ENCODE assay signal across 1 cellular context in the genomic region with DNA sequence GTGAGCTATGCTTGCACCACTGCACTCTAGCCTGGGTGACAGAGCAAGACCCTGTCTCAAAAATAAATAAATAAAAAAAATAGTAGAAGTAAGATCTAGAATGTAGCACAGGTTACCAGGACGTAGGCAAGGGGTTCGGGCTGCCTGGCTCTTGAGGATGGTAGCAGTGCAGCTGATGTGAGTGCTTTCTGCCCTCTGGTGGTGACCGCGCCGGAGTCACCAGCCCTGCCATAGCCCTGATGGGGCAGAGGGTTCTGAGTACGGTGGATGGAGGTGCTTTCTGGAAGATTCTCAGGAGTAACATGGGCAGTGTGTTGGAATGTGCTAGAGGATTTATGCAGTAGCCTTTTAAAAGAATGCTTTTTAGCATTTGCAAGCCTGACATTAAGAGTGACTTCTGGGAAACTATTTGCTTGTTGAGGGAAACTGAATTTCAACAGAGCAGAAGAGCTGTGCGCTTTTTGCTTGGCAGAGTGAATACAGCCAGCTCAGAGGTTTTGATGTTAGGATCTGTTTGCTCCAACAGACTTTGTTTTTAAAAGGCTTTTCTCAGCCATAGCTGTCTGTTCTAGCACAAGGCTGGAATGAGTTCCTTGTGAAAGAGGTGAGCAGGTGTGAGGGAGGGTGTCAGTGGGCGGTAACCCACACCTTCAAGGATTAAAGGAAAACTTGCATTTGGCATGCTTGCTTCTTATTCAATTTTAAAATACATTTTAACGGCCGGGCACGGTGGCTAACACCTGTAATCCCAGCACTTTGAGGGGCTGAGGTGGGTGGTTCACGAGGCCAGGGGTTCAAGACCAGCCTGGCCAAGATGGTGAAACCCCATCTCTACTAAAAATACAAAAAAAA.
TF ChIP-seq lines count a peak whose summit lies in the region.

No MANE protein-coding gene starts in this region.

TF ChIP-seq in HepG2, 621 proteins besides CTCF, POLR2A, EP300 and RAD21 (continued from another document and continues in another):
- TF ChIP-seq ZNF331 (CRISPR knock-in tag; IDR thresholded peaks at IDR 0.05) (no peak), CSRNP1 (CRISPR knock-in tag; IDR thresholded peaks at IDR 0.05) (no peak), ZNF670 (CRISPR knock-in tag; IDR thresholded peaks at IDR 0.05; ENCODE audit: borderline replicate concordance) (no peak), ZNF788 (CRISPR knock-in tag; IDR thresholded peaks at IDR 0.05; ENCODE audit: borderline replicate concordance) (no peak; the same call in 1 of the 2 replicates), TEAD3 (CRISPR knock-in tag; optimal IDR thresholded peaks at IDR 0.05; ENCODE audit: borderline replicate concordance) (peak; percentile 63), ZNF138 (CRISPR knock-in tag; IDR thresholded peaks at IDR 0.05; ENCODE audit: low read depth) (no peak), NR2F6 (IDR thresholded peaks at IDR 0.05) (no peak), NR2F6 (CRISPR knock-in tag; IDR thresholded peaks at IDR 0.05) (no peak), ZNF703 (CRISPR knock-in tag; IDR thresholded peaks at IDR 0.05; ENCODE audit: borderline replicate concordance) (no peak), TGIF2 (CRISPR knock-in tag; IDR thresholded peaks at IDR 0.05) (0 out of 2 replicates have a peak, but pooled peaks have one; percentile 32), KLF16 (CRISPR knock-in tag; IDR thresholded peaks at IDR 0.05) (no peak), HBP1 (CRISPR knock-in tag; IDR thresholded peaks at IDR 0.05; ENCODE audit: low read depth) (peak; percentile 29; the same call in 1 of the 2 replicates), ZNF644 (CRISPR knock-in tag; IDR thresholded peaks at IDR 0.05; ENCODE audit: low read depth) (no peak), EHMT2 (IDR thresholded peaks at IDR 0.05; ENCODE audit: borderline replicate concordance, low read depth, low read length) (no peak), KLF6 (CRISPR knock-in tag; IDR thresholded peaks at IDR 0.05) (0 out of 2 replicates have a peak, but pooled peaks have one; percentile 46), GABPA (IDR thresholded peaks at IDR 0.05; ENCODE audit: low read depth, low read length) (no peak), GABPA (CRISPR knock-in tag; IDR thresholded peaks at IDR 0.05; ENCODE audit: low read depth) (no peak), KLF11 (CRISPR knock-in tag; IDR thresholded peaks at IDR 0.05) (no peak), HDAC2 (CRISPR knock-in tag; IDR thresholded peaks at IDR 0.05) (peak; percentile 60; the same call in 1 of the 2 replicates), ZNF230 (CRISPR knock-in tag; IDR thresholded peaks at IDR 0.05) (no peak), ZNF768 (CRISPR knock-in tag; IDR thresholded peaks at IDR 0.05) (peak; percentile 50), HNRNPL (IDR thresholded peaks at IDR 0.05; ENCODE audit: low read depth, low read length) (0 out of 2 replicates have a peak, but pooled peaks have one; percentile 32), ZNF543 (CRISPR knock-in tag; IDR thresholded peaks at IDR 0.05) (no peak), ERF (CRISPR knock-in tag; IDR thresholded peaks at IDR 0.05) (0 out of 2 replicates have a peak, but pooled peaks have one; percentile 33), ZKSCAN8 (CRISPR knock-in tag; IDR thresholded peaks at IDR 0.05; ENCODE audit: borderline replicate concordance) (peak; percentile 61; the same call in 1 of the 2 replicates), STAG1 (CRISPR knock-in tag; IDR thresholded peaks at IDR 0.05) (peak; percentile 96), SIN3A (IDR thresholded peaks at IDR 0.05; ENCODE audit: borderline replicate concordance, low read depth, low read length) (no peak), ZNF446 (CRISPR knock-in tag; IDR thresholded peaks at IDR 0.05) (no peak), ZNF260 (CRISPR knock-in tag; IDR thresholded peaks at IDR 0.05; ENCODE audit: borderline replicate concordance, low read depth) (no peak), ZKSCAN5 (CRISPR knock-in tag; IDR thresholded peaks at IDR 0.05) (no peak), CCAR2 (optimal IDR thresholded peaks at IDR 0.05; ENCODE audit: low read depth, low read length) (no peak), PATZ1 (CRISPR knock-in tag; IDR thresholded peaks at IDR 0.05) (0 out of 2 replicates have a peak, but pooled peaks have one; percentile 22), ZNF207 (IDR thresholded peaks at IDR 0.05; ENCODE audit: borderline replicate concordance) (no peak), ETV5 (CRISPR knock-in tag; IDR thresholded peaks at IDR 0.05; ENCODE audit: borderline replicate concordance) (0 out of 2 replicates have a peak, but pooled peaks have one; percentile 14), ZBTB8A (CRISPR knock-in tag; IDR thresholded peaks at IDR 0.05; ENCODE audit: borderline replicate concordance, low read depth) (no peak), HOXA7 (CRISPR knock-in tag; IDR thresholded peaks at IDR 0.05) (no peak), MAX (IDR thresholded peaks at IDR 0.05) (peak; percentile 24; the same call in 1 of the 2 replicates), SP4 (CRISPR knock-in tag; IDR thresholded peaks at IDR 0.05) (no peak), MBNL3 (CRISPR knock-in tag; conservative IDR thresholded peaks at IDR 0.05) (no peak), ZFY (CRISPR knock-in tag; IDR thresholded peaks at IDR 0.05) (no peak), RCOR2 (CRISPR knock-in tag; IDR thresholded peaks at IDR 0.05) (no peak), POGK (CRISPR knock-in tag; conservative IDR thresholded peaks at IDR 0.05) (0 out of 2 replicates have a peak, but pooled peaks have one; percentile 42), HMGXB3 (CRISPR knock-in tag; IDR thresholded peaks at IDR 0.05; ENCODE audit: borderline replicate concordance) (no peak), PCBP1 (IDR thresholded peaks at IDR 0.05; ENCODE audit: borderline replicate concordance, low read depth, low read length) (no peak), ZMAT3 (CRISPR knock-in tag; conservative IDR thresholded peaks at IDR 0.05) (0 out of 2 replicates have a peak, but pooled peaks have one; percentile 61)
- TF ChIP-seq, protein P1, sequence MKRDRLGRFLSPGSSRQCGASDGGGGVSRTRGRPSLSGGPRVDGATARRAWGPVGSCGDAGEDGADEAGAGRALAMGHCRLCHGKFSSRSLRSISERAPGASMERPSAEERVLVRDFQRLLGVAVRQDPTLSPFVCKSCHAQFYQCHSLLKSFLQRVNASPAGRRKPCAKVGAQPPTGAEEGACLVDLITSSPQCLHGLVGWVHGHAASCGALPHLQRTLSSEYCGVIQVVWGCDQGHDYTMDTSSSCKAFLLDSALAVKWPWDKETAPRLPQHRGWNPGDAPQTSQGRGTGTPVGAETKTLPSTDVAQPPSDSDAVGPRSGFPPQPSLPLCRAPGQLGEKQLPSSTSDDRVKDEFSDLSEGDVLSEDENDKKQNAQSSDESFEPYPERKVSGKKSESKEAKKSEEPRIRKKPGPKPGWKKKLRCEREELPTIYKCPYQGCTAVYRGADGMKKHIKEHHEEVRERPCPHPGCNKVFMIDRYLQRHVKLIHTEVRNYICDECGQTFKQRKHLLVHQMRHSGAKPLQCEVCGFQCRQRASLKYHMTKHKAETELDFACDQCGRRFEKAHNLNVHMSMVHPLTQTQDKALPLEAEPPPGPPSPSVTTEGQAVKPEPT (CRISPR knock-in tag; IDR thresholded peaks at IDR 0.05; ENCODE audit: low read depth), result no peak
- TF ChIP-seq, protein P2, sequence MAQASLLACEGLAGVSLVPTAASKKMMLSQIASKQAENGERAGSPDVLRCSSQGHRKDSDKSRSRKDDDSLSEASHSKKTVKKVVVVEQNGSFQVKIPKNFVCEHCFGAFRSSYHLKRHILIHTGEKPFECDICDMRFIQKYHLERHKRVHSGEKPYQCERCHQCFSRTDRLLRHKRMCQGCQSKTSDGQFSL (CRISPR knock-in tag; IDR thresholded peaks at IDR 0.05), result no peak
- TF ChIP-seq, protein P3, sequence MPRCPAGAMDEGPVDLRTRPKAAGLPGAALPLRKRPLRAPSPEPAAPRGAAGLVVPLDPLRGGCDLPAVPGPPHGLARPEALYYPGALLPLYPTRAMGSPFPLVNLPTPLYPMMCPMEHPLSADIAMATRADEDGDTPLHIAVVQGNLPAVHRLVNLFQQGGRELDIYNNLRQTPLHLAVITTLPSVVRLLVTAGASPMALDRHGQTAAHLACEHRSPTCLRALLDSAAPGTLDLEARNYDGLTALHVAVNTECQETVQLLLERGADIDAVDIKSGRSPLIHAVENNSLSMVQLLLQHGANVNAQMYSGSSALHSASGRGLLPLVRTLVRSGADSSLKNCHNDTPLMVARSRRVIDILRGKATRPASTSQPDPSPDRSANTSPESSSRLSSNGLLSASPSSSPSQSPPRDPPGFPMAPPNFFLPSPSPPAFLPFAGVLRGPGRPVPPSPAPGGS (CRISPR knock-in tag; IDR thresholded peaks at IDR 0.05), result no peak
- TF ChIP-seq, protein P4, sequence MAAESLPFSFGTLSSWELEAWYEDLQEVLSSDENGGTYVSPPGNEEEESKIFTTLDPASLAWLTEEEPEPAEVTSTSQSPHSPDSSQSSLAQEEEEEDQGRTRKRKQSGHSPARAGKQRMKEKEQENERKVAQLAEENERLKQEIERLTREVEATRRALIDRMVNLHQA (CRISPR knock-in tag; IDR thresholded peaks at IDR 0.05), result no peak
